9 cellular contexts compared by ENCODE assay signal in genomic region chr4:2186133-2186864, GRCh38. TPM values are rescaled to one million over a fixed set of nuclear protein-coding genes. Genes with fewer than 3 reads are reported as not detected.
DNase-seq lines count a peak whose midpoint lies in the region; ATAC-seq and TF ChIP-seq lines count a peak whose summit lies in the region.
"Had no signal": no experiment of that assay in that cellular context is flagged by ENCODE, and none has a peak within 500 bp of the region (broad histone marks: within the 10 kb centered on the region; RNA-seq: fewer than 3 reads in every experiment).

No MANE protein-coding gene starts in this region.

- H2AFZ ChIP-seq in OCI-LY3 (ENCODE audit: low read depth, low read length), result no peak overlapping the region

- H3K4me1 ChIP-seq in OCI-LY3 (ENCODE audit: low read length), result no peaks in the 10 kb centered on the region

- no peak overlapping the region for H3K4me3 Mint-ChIP-seq in activated CD4-positive, alpha-beta T cell treated with anti-CD3 and anti-CD28 coated beads, Interleukin-2, amount 10 ng/mL, durations not matched to agents 7 days and 5 days
- H3K4me3 Mint-ChIP-seq in type B pancreatic cell (no peak overlapping the region), T-cell (no peak overlapping the region)
- H3K4me3 Mint-ChIP-seq: activated CD4-positive, alpha-beta memory T cell treated with anti-CD3 and anti-CD28 coated beads, Interleukin-2, amount 10 ng/mL, durations not matched to agents 7 days and 5 days had no signal

- H3K4me3 ChIP-seq in OCI-LY3 (ENCODE audit: low read length), result no peak overlapping the region

- peak; percentile 16 for DNase-seq in activated CD4-positive, alpha-beta T cell treated with anti-CD3 and anti-CD28 coated beads, Interleukin-2, amount 10 ng/mL, durations not matched to agents 7 days and 5 days
- no peak for DNase-seq in activated CD4-positive, alpha-beta T cell treated with anti-CD3 and anti-CD28 coated beads, Interleukin-2, amount 50 U/mL, for 4 hours
- DNase-seq in fibroblast of peridontal ligament (ENCODE audit: extremely low read depth), result peak; percentile 3
- no peak for DNase-seq in type B pancreatic cell (ENCODE audit: extremely low spot score, unreplicated experiment)
- DNase-seq in T-cell, result no peak
- DNase-seq: activated CD4-positive, alpha-beta memory T cell treated with anti-CD3 and anti-CD28 coated beads, Interleukin-2, amount 10 ng/mL, durations not matched to agents 7 days and 5 days had no signal

- no peaks in the 10 kb centered on the region for H3K27me3 ChIP-seq in OCI-LY3 (ENCODE audit: low read depth, low read length)

- CTCF ChIA-PET in activated CD4-positive, alpha-beta T cell treated with anti-CD3 and anti-CD28 coated beads, Interleukin-2, amount 10 ng/mL, durations not matched to agents 7 days and 5 days (lab: Charles Lee), result no interaction called here
- CTCF ChIA-PET in T-cell (lab: Charles Lee), result no interaction called here

- H3K27ac ChIP-seq in OCI-LY3 (ENCODE audit: low read length), result no peak overlapping the region

- peaks cover 16% of the 10 kb centered on the region for H3K36me3 Mint-ChIP-seq in activated CD4-positive, alpha-beta T cell treated with anti-CD3 and anti-CD28 coated beads, Interleukin-2, amount 10 ng/mL, durations not matched to agents 7 days and 5 days (ENCODE audit: low read depth)
- H3K36me3 Mint-ChIP-seq in type B pancreatic cell, result peaks cover 8% of the 10 kb centered on the region
- peaks cover 34% of the 10 kb centered on the region for H3K36me3 Mint-ChIP-seq in T-cell

- peak; percentile 23 for TF ChIP-seq CTCF in OCI-LY3 (IDR thresholded peaks at IDR 0.05; ENCODE audit: low read depth, low read length)
- peak; percentile 68 for TF ChIP-seq CTCF in type B pancreatic cell (conservative IDR thresholded peaks at IDR 0.05)

- no peak for ATAC-seq in T-cell (replicated peaks in 1 of 4)
- ATAC-seq in GM21528 (IDR thresholded peaks at IDR 0.05; ENCODE audit: low FRiP score, unreplicated experiment), result no peak
- no peak for ATAC-seq in HG03108 (IDR thresholded peaks at IDR 0.05; ENCODE audit: unreplicated experiment)

- POLR2A ChIA-PET in activated CD4-positive, alpha-beta T cell treated with anti-CD3 and anti-CD28 coated beads, Interleukin-2, amount 10 ng/mL, durations not matched to agents 7 days and 5 days (lab: Charles Lee), result no interaction called here
- POLR2A ChIA-PET in T-cell (lab: Charles Lee), result no interaction called here

- no peaks in the 10 kb centered on the region for H4K20me1 ChIP-seq in OCI-LY3 (ENCODE audit: insufficient read depth, low read length)

- H3K4me1 Mint-ChIP-seq in activated CD4-positive, alpha-beta T cell treated with anti-CD3 and anti-CD28 coated beads, Interleukin-2, amount 10 ng/mL, durations not matched to agents 7 days and 5 days, result no peaks in the 10 kb centered on the region
- no peaks in the 10 kb centered on the region for H3K4me1 Mint-ChIP-seq in type B pancreatic cell (ENCODE audit: unreplicated experiment)
- no peaks in the 10 kb centered on the region for H3K4me1 Mint-ChIP-seq in T-cell
- H3K4me1 Mint-ChIP-seq: activated CD4-positive, alpha-beta memory T cell treated with anti-CD3 and anti-CD28 coated beads, Interleukin-2, amount 10 ng/mL, durations not matched to agents 7 days and 5 days had no signal

- H3K9me3 Mint-ChIP-seq in activated CD4-positive, alpha-beta T cell treated with anti-CD3 and anti-CD28 coated beads, Interleukin-2, amount 10 ng/mL, durations not matched to agents 7 days and 5 days, result peaks cover 11% of the 10 kb centered on the region
- H3K9me3 Mint-ChIP-seq in type B pancreatic cell, result peaks cover 5% of the 10 kb centered on the region
- H3K9me3 Mint-ChIP-seq in T-cell, result peaks cover 4 to 22% (median 17%) of the 10 kb centered on the region in 3 donors

- H3K36me3 ChIP-seq in OCI-LY3 (replicated peaks; ENCODE audit: low read depth, low read length), result peaks cover 8% of the 10 kb centered on the region

- no peak overlapping the region for H3K4me2 ChIP-seq in OCI-LY3 (ENCODE audit: low read length)

- no peaks in the 10 kb centered on the region for H3K27me3 Mint-ChIP-seq in activated CD4-positive, alpha-beta T cell treated with anti-CD3 and anti-CD28 coated beads, Interleukin-2, amount 10 ng/mL, durations not matched to agents 7 days and 5 days
- H3K27me3 Mint-ChIP-seq in type B pancreatic cell (no peaks in the 10 kb centered on the region), T-cell (no peaks in the 10 kb centered on the region)
- H3K27me3 Mint-ChIP-seq: activated CD4-positive, alpha-beta memory T cell treated with anti-CD3 and anti-CD28 coated beads, Interleukin-2, amount 10 ng/mL, durations not matched to agents 7 days and 5 days had no signal

- H3K9ac ChIP-seq in OCI-LY3 (ENCODE audit: low read length), result no peak overlapping the region

- H3K9me3 ChIP-seq in OCI-LY3 (ENCODE audit: insufficient read depth, low read length), result peaks cover 10% of the 10 kb centered on the region

- no peak overlapping the region for H3K27ac Mint-ChIP-seq in activated CD4-positive, alpha-beta T cell treated with anti-CD3 and anti-CD28 coated beads, Interleukin-2, amount 10 ng/mL, durations not matched to agents 7 days and 5 days
- H3K27ac Mint-ChIP-seq in type B pancreatic cell, result no peak overlapping the region
- H3K27ac Mint-ChIP-seq in T-cell, result no peak overlapping the region
- H3K27ac Mint-ChIP-seq: activated CD4-positive, alpha-beta memory T cell treated with anti-CD3 and anti-CD28 coated beads, Interleukin-2, amount 10 ng/mL, durations not matched to agents 7 days and 5 days had no signal

- H3K79me2 ChIP-seq in OCI-LY3 (ENCODE audit: low read length), result no peaks in the 10 kb centered on the region

RNA-seq across cellular contexts. Expression of gene HAUS3, which starts 55.6 kb away (rescaled TPM):
- total RNA-seq in activated CD4-positive, alpha-beta T cell treated with anti-CD3 and anti-CD28 coated beads, Interleukin-2, amount 10 ng/mL, durations not matched to agents 7 days and 5 days, result 10 to 100 TPM; 25.3 to 26.4 TPM
- total RNA-seq in type B pancreatic cell (ENCODE audit: low replicate concordance) (12.3 and 19.7 TPM in 2 replicates), T-cell (10 to 100 TPM; 29.3 to 94.0 (median 31.2) TPM)

RNA-seq across cellular contexts. Expression of gene POLN, which starts 55.6 kb away (rescaled TPM):
- total RNA-seq in activated CD4-positive, alpha-beta T cell treated with anti-CD3 and anti-CD28 coated beads, Interleukin-2, amount 10 ng/mL, durations not matched to agents 7 days and 5 days, result 1 to 10 TPM; 3.3 to 3.8 TPM
- total RNA-seq in type B pancreatic cell (ENCODE audit: low replicate concordance) (4.1 and 4.3 TPM in 2 replicates), T-cell (1 to 10 TPM; 2.5 to 3.7 (median 2.7) TPM)

Comparison
In these comparisons a context has a peak if more than half of its experiments do, and no peak if none do; other contexts are left out.
1. DNase-seq: peak in activated CD4-positive, alpha-beta T cell treated with anti-CD3 and anti-CD28 coated beads, Interleukin-2, amount 10 ng/mL, durations not matched to agents 7 days and 5 days (single experiment) and fibroblast of peridontal ligament (single experiment); none in activated CD4-positive, alpha-beta T cell treated with anti-CD3 and anti-CD28 coated beads, Interleukin-2, amount 50 U/mL, for 4 hours (0 of 2), type B pancreatic cell (single experiment) and T-cell (0 of 34).